15 cellular contexts compared by ENCODE assay signal in genomic region chr18:49062832-49063226, GRCh38.
DNase-seq lines count a peak whose midpoint lies in the region; ATAC-seq and TF ChIP-seq lines count a peak whose summit lies in the region.
"Had no signal": no experiment of that assay in that cellular context is flagged by ENCODE, and none has a peak within 500 bp of the region (broad histone marks: within the 10 kb centered on the region; RNA-seq: fewer than 3 reads in every experiment).

No MANE protein-coding gene starts in this region.

- DNase-seq in WTC11 (ENCODE audit: low spot score) (no peak), mesendoderm (no peak), SK-N-SH (no peak)
- DNase-seq in activated naive CD8-positive, alpha-beta T cell treated with anti-CD3 and anti-CD28 coated beads, Interleukin-2, amount 50 U/mL, for 24 hours = no peak
- DNase-seq in activated naive CD4-positive, alpha-beta T cell treated with anti-CD3 and anti-CD28 coated beads, Interleukin-2, amount 50 U/mL, for 72 hours (ENCODE audit: low spot score in 2 of 2) = no peak
- DNase-seq: CD8-positive, alpha-beta T cell; COR-L47; DMS153; HCEC 1CT had no signal

- no peak overlapping the region for H3K4me3 ChIP-seq in BLaER1 treated with 17β-estradiol and CSF1 and Interleukin-3, amounts not matched to agents 10 nM and 100 nM
- no peak overlapping the region for H3K4me3 ChIP-seq in Loucy (ENCODE audit: low read length, poor library complexity, severe bottlenecking)
- H3K4me3 ChIP-seq in mesendoderm (ENCODE audit: low read length) = no peak overlapping the region
- H3K4me3 ChIP-seq in SK-N-SH (ENCODE audit: low read depth in 2 of 2, low read length in 1 of 2) = no peak overlapping the region
- H3K4me3 ChIP-seq: GM12878 had no signal

- no peaks in the 10 kb centered on the region for H3K79me2 ChIP-seq in Loucy (ENCODE audit: insufficient read depth, low read length)
- no peaks in the 10 kb centered on the region for H3K79me2 ChIP-seq in mesendoderm (ENCODE audit: control insufficient read depth, insufficient read depth, low read length)
- H3K79me2 ChIP-seq in SK-N-SH (ENCODE audit: insufficient read depth) = no peaks in the 10 kb centered on the region

- H4K20me1 ChIP-seq in BLaER1 treated with 17β-estradiol and CSF1 and Interleukin-3, amounts not matched to agents 10 nM and 100 nM = peaks cover 0 to 9% (median 0%) of the 10 kb centered on the region in 11 experiments; a peak in 3 of 22 replicates
- H4K20me1 ChIP-seq in Loucy (ENCODE audit: insufficient read depth, low read length, poor library complexity, severe bottlenecking) (no peaks in the 10 kb centered on the region), SK-N-SH (ENCODE audit: insufficient read depth) (no peaks in the 10 kb centered on the region)

- WGBS in mesendoderm (ENCODE audit: extremely low coverage, insufficient coverage, low lambda C conversion rate) = no CpG with 5 or more reads among the region's 2 CpGs
- 97% methylated on average over 2 of the region's 2 CpGs for WGBS in SK-N-SH (ENCODE audit: low lambda C conversion rate)

- no peaks in the 10 kb centered on the region for H3K9me3 Mint-ChIP-seq in WTC11
- no peaks in the 10 kb centered on the region for H3K9me3 Mint-ChIP-seq in activated naive CD8-positive, alpha-beta T cell treated with anti-CD3 and anti-CD28 coated beads, Interleukin-2, amount 50 U/mL, for 24 hours
- H3K9me3 Mint-ChIP-seq in activated naive CD4-positive, alpha-beta T cell treated with anti-CD3 and anti-CD28 coated beads, Interleukin-2, amount 50 U/mL, for 72 hours = no peaks in the 10 kb centered on the region
- H3K9me3 Mint-ChIP-seq: CD8-positive, alpha-beta T cell had no signal

- peak overlapping the region in 4 of 11 experiments; percentile 23 to 66 (median 50); a peak in 7 of 22 replicates for H3K27ac ChIP-seq in BLaER1 treated with 17β-estradiol and CSF1 and Interleukin-3, amounts not matched to agents 10 nM and 100 nM
- H3K27ac ChIP-seq in mesendoderm (ENCODE audit: low read depth, low read length) = no peak overlapping the region
- H3K27ac ChIP-seq in SK-N-SH (ENCODE audit: low read depth in 2 of 2, low read length in 1 of 2) = peak overlapping the region in 1 of 2 experiments; percentile 98; a peak in 2 of 4 replicates
- H3K27ac ChIP-seq: HL-60 had no signal

- H3K56ac ChIP-seq in mesendoderm (ENCODE audit: low read length) = no peak overlapping the region

- no peak overlapping the region for H2AK5ac ChIP-seq in mesendoderm (ENCODE audit: low read length)

- no peak overlapping the region for H3K23ac ChIP-seq in mesendoderm (ENCODE audit: low read length)

- peak overlapping the region; percentile 71 to 87 (median 81) for H3K4me2 ChIP-seq in BLaER1 treated with 17β-estradiol and CSF1 and Interleukin-3, amounts not matched to agents 10 nM and 100 nM
- H3K4me2 ChIP-seq in Loucy (ENCODE audit: low read depth, low read length, poor library complexity, severe bottlenecking) = no peak overlapping the region
- H3K4me2 ChIP-seq in mesendoderm (ENCODE audit: low read length) = no peak overlapping the region
- H3K4me2 ChIP-seq in SK-N-SH = no peak overlapping the region

- TF ChIP-seq EP300 in SK-N-SH (IDR thresholded peaks at IDR 0.05; ENCODE audit: borderline replicate concordance in 1 of 2, low read depth in 1 of 2, low read length in 1 of 2) = no peak

- H2BK120ac ChIP-seq in mesendoderm (ENCODE audit: low read depth, low read length) = no peak overlapping the region

- ATAC-seq in WTC11 = no peak
- ATAC-seq in activated naive CD8-positive, alpha-beta T cell treated with anti-CD3 and anti-CD28 coated beads, Interleukin-2, amount 50 U/mL, for 24 hours = no peak
- no peak for ATAC-seq in activated naive CD4-positive, alpha-beta T cell treated with anti-CD3 and anti-CD28 coated beads, Interleukin-2, amount 50 U/mL, for 72 hours
- ATAC-seq: CD8-positive, alpha-beta T cell had no signal

- H2AFZ ChIP-seq in Loucy (ENCODE audit: low read length) = no peak overlapping the region
- no peak overlapping the region for H2AFZ ChIP-seq in SK-N-SH (ENCODE audit: low read depth)

- peaks cover 0 to 16% (median 7%) of the 10 kb centered on the region in 11 experiments; a peak in 8 of 22 replicates for H3K36me3 ChIP-seq in BLaER1 treated with 17β-estradiol and CSF1 and Interleukin-3, amounts not matched to agents 10 nM and 100 nM
- no peaks in the 10 kb centered on the region for H3K36me3 ChIP-seq in Loucy (ENCODE audit: insufficient read depth, low read length)
- no peaks in the 10 kb centered on the region for H3K36me3 ChIP-seq in mesendoderm (ENCODE audit: control insufficient read depth, insufficient read depth, low read length)
- H3K36me3 ChIP-seq in SK-N-SH (replicated peaks in 1 of 2; ENCODE audit: control insufficient read depth in 1 of 2, insufficient read depth in 2 of 2, low read length in 1 of 2) = peaks cover 0 to 5% of the 10 kb centered on the region in 2 experiments

- H3F3A ChIP-seq in Loucy (ENCODE audit: low read depth) (peaks cover 5% of the 10 kb centered on the region; the same call in 1 of the 2 replicates), SK-N-SH (replicated peaks; ENCODE audit: insufficient read depth) (no peaks in the 10 kb centered on the region)

- H3K4ac ChIP-seq in mesendoderm (ENCODE audit: low read depth, low read length) = no peak overlapping the region

- POLR2A ChIA-PET in WTC11 (lab: Charles Lee) = no interaction called here
- POLR2A ChIA-PET in SK-N-SH (lab: Yijun Ruan, JAX) = interaction anchor here (2.1 kb wide), 1 partner anchor 10 kb away, joined by 12 read pairs; no protein-coding TSS in a partner anchor

- H3K9me3 ChIP-seq in BLaER1 treated with 17β-estradiol and CSF1 and Interleukin-3, amounts not matched to agents 10 nM and 100 nM (replicated peaks in 1 of 11) = no peaks in the 10 kb centered on the region
- H3K9me3 ChIP-seq in Loucy (ENCODE audit: insufficient read depth, low read depth, low read length) (no peaks in the 10 kb centered on the region), SK-N-SH (no peaks in the 10 kb centered on the region)

- H3K27ac Mint-ChIP-seq in WTC11 = peak overlapping the region; percentile 42; the same call in 1 of the 2 replicates
- H3K27ac Mint-ChIP-seq in activated naive CD8-positive, alpha-beta T cell treated with anti-CD3 and anti-CD28 coated beads, Interleukin-2, amount 50 U/mL, for 24 hours = no peak overlapping the region
- no peak overlapping the region for H3K27ac Mint-ChIP-seq in activated naive CD4-positive, alpha-beta T cell treated with anti-CD3 and anti-CD28 coated beads, Interleukin-2, amount 50 U/mL, for 72 hours
- H3K27ac Mint-ChIP-seq: B cell; CD8-positive, alpha-beta T cell had no signal

- no peaks in the 10 kb centered on the region for H3K36me3 Mint-ChIP-seq in WTC11
- H3K36me3 Mint-ChIP-seq in activated naive CD8-positive, alpha-beta T cell treated with anti-CD3 and anti-CD28 coated beads, Interleukin-2, amount 50 U/mL, for 24 hours (ENCODE audit: low read depth) = no peaks in the 10 kb centered on the region
- H3K36me3 Mint-ChIP-seq in activated naive CD4-positive, alpha-beta T cell treated with anti-CD3 and anti-CD28 coated beads, Interleukin-2, amount 50 U/mL, for 72 hours = no peaks in the 10 kb centered on the region

- H3K18ac ChIP-seq in mesendoderm (ENCODE audit: low read length) = peak overlapping the region; percentile 6

- H3K27me3 ChIP-seq in BLaER1 treated with 17β-estradiol and CSF1 and Interleukin-3, amounts not matched to agents 10 nM and 100 nM = no peaks in the 10 kb centered on the region
- no peaks in the 10 kb centered on the region for H3K27me3 ChIP-seq in Loucy (ENCODE audit: insufficient read depth, low read length, poor library complexity, severe bottlenecking)
- no peaks in the 10 kb centered on the region for H3K27me3 ChIP-seq in mesendoderm (ENCODE audit: insufficient read depth, low read length, poor library complexity)
- no peaks in the 10 kb centered on the region for H3K27me3 ChIP-seq in SK-N-SH (ENCODE audit: insufficient read depth)

- H3K4me1 Mint-ChIP-seq in WTC11 = peaks cover 28% of the 10 kb centered on the region
- no peaks in the 10 kb centered on the region for H3K4me1 Mint-ChIP-seq in activated naive CD8-positive, alpha-beta T cell treated with anti-CD3 and anti-CD28 coated beads, Interleukin-2, amount 50 U/mL, for 24 hours

- H3K9me2 ChIP-seq in Loucy (replicated peaks; ENCODE audit: low read depth, low read length) (no peaks in the 10 kb centered on the region), SK-N-SH (no peaks in the 10 kb centered on the region)

- H3K9ac ChIP-seq in BLaER1 treated with 17β-estradiol and CSF1 and Interleukin-3, amounts not matched to agents 10 nM and 100 nM = no peak overlapping the region; a peak in 1 of 22 replicates
- H3K9ac ChIP-seq in Loucy (ENCODE audit: low read depth, low read length, poor library complexity, severe bottlenecking) = peak overlapping the region; percentile 63
- H3K9ac ChIP-seq in mesendoderm (ENCODE audit: low read length) = no peak overlapping the region
- no peak overlapping the region for H3K9ac ChIP-seq in SK-N-SH

- H4K5ac ChIP-seq in mesendoderm (ENCODE audit: low read length) = no peak overlapping the region

- H3K79me1 ChIP-seq in mesendoderm (ENCODE audit: low read length) = no peaks in the 10 kb centered on the region

- no peak for TF ChIP-seq RAD21 in SK-N-SH (IDR thresholded peaks at IDR 0.05; ENCODE audit: low read length)

- no peak overlapping the region for H2BK15ac ChIP-seq in mesendoderm (replicated peaks; ENCODE audit: low read depth)

- TF ChIP-seq CTCF in Loucy (conservative IDR thresholded peaks at IDR 0.05; ENCODE audit: low read length) = no peak
- no peak for TF ChIP-seq CTCF in WTC11 (IDR thresholded peaks at IDR 0.05)
- TF ChIP-seq CTCF in SK-N-SH (IDR thresholded peaks at IDR 0.05) = no peak

- H4K8ac ChIP-seq in mesendoderm (ENCODE audit: low read depth, low read length) = no peak overlapping the region

- H2BK5ac ChIP-seq in mesendoderm (ENCODE audit: low read length) = no peak overlapping the region

- CTCF ChIA-PET in WTC11 (lab: Charles Lee) (interaction anchor here (0.7 kb wide), 1 partner anchor 293 kb away, joined by 4 read pairs; no protein-coding TSS in a partner anchor), SK-N-SH (lab: Yijun Ruan, JAX) (interaction anchor here (1.3 kb wide), 1 partner anchor 176 kb away, joined by 3 read pairs; no protein-coding TSS in a partner anchor)

- no peak overlapping the region for H3K4me3 Mint-ChIP-seq in WTC11
- no peak overlapping the region for H3K4me3 Mint-ChIP-seq in activated naive CD8-positive, alpha-beta T cell treated with anti-CD3 and anti-CD28 coated beads, Interleukin-2, amount 50 U/mL, for 24 hours
- H3K4me3 Mint-ChIP-seq: B cell; CD14-positive monocyte; CD8-positive, alpha-beta T cell had no signal

- no peaks in the 10 kb centered on the region for H3K27me3 Mint-ChIP-seq in WTC11 (ENCODE audit: low read depth)
- no peaks in the 10 kb centered on the region for H3K27me3 Mint-ChIP-seq in activated naive CD8-positive, alpha-beta T cell treated with anti-CD3 and anti-CD28 coated beads, Interleukin-2, amount 50 U/mL, for 24 hours
- H3K27me3 Mint-ChIP-seq: B cell had no signal

- peaks cover 42 to 74% (median 62%) of the 10 kb centered on the region in 10 experiments for H3K4me1 ChIP-seq in BLaER1 treated with 17β-estradiol and CSF1 and Interleukin-3, amounts not matched to agents 10 nM and 100 nM
- peaks cover 62% of the 10 kb centered on the region for H3K4me1 ChIP-seq in Loucy (ENCODE audit: insufficient read depth, low read length, poor library complexity, severe bottlenecking)
- H3K4me1 ChIP-seq in mesendoderm (ENCODE audit: control insufficient read depth, low read depth, low read length) = peaks cover 5% of the 10 kb centered on the region
- peaks cover 0 to 24% of the 10 kb centered on the region in 2 experiments; a peak in 2 of 4 replicates for H3K4me1 ChIP-seq in SK-N-SH (ENCODE audit: control insufficient read depth in 1 of 2, insufficient read depth in 2 of 2, low read depth in 1 of 2, low read length in 1 of 2)

Comparison
In these comparisons a context has a peak if more than half of its experiments do, and no peak if none do; other contexts are left out.
1. H3K4me2 ChIP-seq: peak in BLaER1 treated with 17β-estradiol and CSF1 and Interleukin-3, amounts not matched to agents 10 nM and 100 nM (11 of 11); none in Loucy (single experiment), mesendoderm (single experiment) and SK-N-SH (single experiment).